Comparison of ENCODE assay signal across 21 cellular contexts in the genomic region with DNA sequence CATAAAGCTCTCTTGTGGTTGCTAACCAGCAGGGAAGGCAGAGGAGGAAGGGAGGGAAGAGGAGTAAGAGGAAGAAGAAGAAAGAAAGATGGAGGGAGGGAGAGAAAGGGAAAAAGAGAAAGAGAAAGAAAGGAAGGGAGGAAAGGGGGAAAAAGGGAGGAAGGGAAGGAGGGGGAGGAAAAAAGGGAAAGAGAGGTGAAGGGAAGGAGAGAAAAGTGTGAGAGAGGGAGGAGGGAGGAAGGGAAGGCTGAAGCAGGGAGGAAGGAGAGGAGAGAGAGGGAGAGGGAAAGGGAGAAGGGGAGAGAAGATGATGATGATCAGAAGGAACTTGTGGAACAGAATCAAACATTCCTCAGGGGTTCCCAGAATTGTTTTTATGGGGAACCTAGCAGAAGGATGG. TPM values are rescaled to one million over a fixed set of nuclear protein-coding genes. Genes with fewer than 3 reads are reported as not detected.
DNase-seq lines count a peak whose midpoint lies in the region; ATAC-seq, FAIRE-seq and TF ChIP-seq lines count a peak whose summit lies in the region.
"Had no signal": no experiment of that assay in that cellular context is flagged by ENCODE, and none has a peak within 500 bp of the region (broad histone marks: within the 10 kb centered on the region; RNA-seq: fewer than 3 reads in every experiment).

No MANE protein-coding gene starts in this region.

- H3K4me3 Mint-ChIP-seq in GM23338 = no peak overlapping the region
- H3K4me3 Mint-ChIP-seq: CD4-positive, CD25-positive, alpha-beta regulatory T cell; CD8-positive, alpha-beta memory T cell; HFFc6 had no signal

- no peaks in the 10 kb centered on the region for H3K9me1 ChIP-seq in endothelial cell of umbilical vein (replicated peaks; ENCODE audit: control insufficient read depth, extremely low read depth, insufficient read depth, low read length)

- BruUV-seq in GM12878 (replicated peaks; lab: Mats Ljungman, UMichigan) = no TSS peak
- BruUV-seq in endothelial cell of umbilical vein (replicated peaks; lab: Mats Ljungman, UMichigan) = no TSS peak

- SMC1A ChIA-PET in GM12878 (lab: Charles Lee; ENCODE audit: uncharacterized antibody, unreplicated experiment) = interaction anchor here (0.7 to 1.6 kb wide), 3 partner anchors 17 to 98 kb away, joined by 3 to 9 read pairs (median 3); no protein-coding TSS in a partner anchor

- H3K9me3 Mint-ChIP-seq in GM23338 = no peaks in the 10 kb centered on the region
- H3K9me3 Mint-ChIP-seq: HFFc6 had no signal

- RAD21 ChIA-PET in GM12878 (lab: Charles Lee; ENCODE audit: unreplicated experiment) = no interaction called here

- peak overlapping the region; percentile 32; the same call in 1 of the 2 replicates for H2AFZ ChIP-seq in GM23338
- no peak overlapping the region for H2AFZ ChIP-seq in GM12878 (ENCODE audit: control insufficient read depth, low read depth, low read length)
- peak overlapping the region; percentile 24 for H2AFZ ChIP-seq in endothelial cell of umbilical vein (ENCODE audit: low read depth, low read length)

- FAIRE-seq in GM12878 (lab: Jason Lieb, UNC) = no peak
- no peak for FAIRE-seq in endothelial cell of umbilical vein (lab: Jason Lieb, UNC)
- FAIRE-seq: D721Med, GM12891, GM18507 had no signal

- H3K36me3 Mint-ChIP-seq in GM23338 (ENCODE audit: low read depth) = no peaks in the 10 kb centered on the region
- H3K36me3 Mint-ChIP-seq: CD4-positive, CD25-positive, alpha-beta regulatory T cell; CD8-positive, alpha-beta memory T cell had no signal

- no peak overlapping the region for H3K4me3 ChIP-seq in GM23338
- H3K4me3 ChIP-seq in HEK293 (ENCODE audit: low read depth, low read length) = no peak overlapping the region
- no peak overlapping the region for H3K4me3 ChIP-seq in GM12878
- no peak overlapping the region for H3K4me3 ChIP-seq in endothelial cell of umbilical vein (replicated peaks in 1 of 3; ENCODE audit: insufficient read depth in 1 of 3, low read depth in 1 of 3, low read length in 3 of 3)

- intact Hi-C loops in GM12878 (cut with micrococcal nuclease; ENCODE audit: unreplicated experiment) = no loop called here
- intact Hi-C loops in endothelial cell of umbilical vein (cut with micrococcal nuclease) = no loop called here

- H3K27ac ChIP-seq in GM23338 (ENCODE audit: low read depth) = no peak overlapping the region
- H3K27ac ChIP-seq in HEK293 (ENCODE audit: extremely low read depth, low read depth, low read length) = no peak overlapping the region
- H3K27ac ChIP-seq in GM12878 (ENCODE audit: control insufficient read depth, insufficient read depth) = no peak overlapping the region
- no peak overlapping the region for H3K27ac ChIP-seq in endothelial cell of umbilical vein (ENCODE audit: insufficient read depth, low read depth, low read length)
- H3K27ac ChIP-seq: C4-2B had no signal

- H3K4me1 ChIP-seq in GM23338 (ENCODE audit: insufficient read depth) = no peaks in the 10 kb centered on the region
- no peaks in the 10 kb centered on the region for H3K4me1 ChIP-seq in HEK293 (ENCODE audit: control insufficient read depth, insufficient read depth, low read length)
- H3K4me1 ChIP-seq in GM12878 (ENCODE audit: control insufficient read depth, insufficient read depth, low read length) = no peaks in the 10 kb centered on the region
- H3K4me1 ChIP-seq in endothelial cell of umbilical vein (ENCODE audit: control insufficient read depth, extremely low read depth, insufficient read depth, low read length) = no peaks in the 10 kb centered on the region

- no peaks in the 10 kb centered on the region for H3K4me1 Mint-ChIP-seq in GM23338
- H3K4me1 Mint-ChIP-seq: CD4-positive, CD25-positive, alpha-beta regulatory T cell; CD8-positive, alpha-beta memory T cell had no signal

- dilution Hi-C loops in endothelial cell of umbilical vein (cut with MboI; ENCODE audit: extremely low pct_ligation_motif_present, low sequenced_read_pairs) = no loop called here

- no peaks in the 10 kb centered on the region for H3K9me3 ChIP-seq in HEK293 (ENCODE audit: control insufficient read depth, insufficient read depth, low read depth, low read length)
- no peaks in the 10 kb centered on the region for H3K9me3 ChIP-seq in GM12878 (replicated peaks; ENCODE audit: control insufficient read depth, insufficient read depth, low read length)
- H3K9me3 ChIP-seq in endothelial cell of umbilical vein (replicated peaks; ENCODE audit: control insufficient read depth, insufficient read depth, low read length) = no peaks in the 10 kb centered on the region

- H3F3A ChIP-seq in GM23338 (replicated peaks; ENCODE audit: low read depth) = no peaks in the 10 kb centered on the region

- no peak for TF ChIP-seq EP300 in GM12878 (IDR thresholded peaks at IDR 0.05; ENCODE audit: borderline replicate concordance in 1 of 2, control insufficient read depth in 1 of 2, low read depth in 2 of 2, low read length in 2 of 2)

- CTCF ChIA-PET in HEK293 (lab: Yijun Ruan, JAX) = interaction anchor here (0.9 kb wide), 2 partner anchors 17 to 120 kb away, joined by 3 to 11 read pairs; no protein-coding TSS in a partner anchor
- CTCF ChIA-PET in GM12878 (lab: Yijun Ruan, JAX) = interaction anchor here (1.4 to 3.2 kb wide), 2 partner anchors 13 to 22 kb away, joined by 3 to 10 read pairs; no protein-coding TSS in a partner anchor
- CTCF ChIA-PET in endothelial cell of umbilical vein (lab: Charles Lee) = interaction anchor here (1.0 to 3.2 kb wide), 5 partner anchors 16 to 107 kb away, joined by 3 to 13 read pairs (median 4); no protein-coding TSS in a partner anchor

- H3K36me3 ChIP-seq in GM23338 (ENCODE audit: insufficient read depth) (no peaks in the 10 kb centered on the region), HEK293 (ENCODE audit: control insufficient read depth in 2 of 2, insufficient read depth in 1 of 2, low read length in 2 of 2) (no peaks in the 10 kb centered on the region), GM12878 (ENCODE audit: control insufficient read depth in 2 of 2, insufficient read depth in 2 of 2, low read length in 1 of 2) (no peaks in the 10 kb centered on the region), endothelial cell of umbilical vein (ENCODE audit: control insufficient read depth in 2 of 2, extremely low read depth in 1 of 2, insufficient read depth in 2 of 2, low read length in 2 of 2) (no peaks in the 10 kb centered on the region)

- H3K27me3 ChIP-seq in GM23338 (ENCODE audit: insufficient read depth) (no peaks in the 10 kb centered on the region), GM12878 (replicated peaks in 1 of 2; ENCODE audit: control insufficient read depth in 2 of 2, insufficient read depth in 2 of 2, low read length in 1 of 2) (no peaks in the 10 kb centered on the region), endothelial cell of umbilical vein (ENCODE audit: control insufficient read depth in 2 of 2, insufficient read depth in 2 of 2, low read length in 2 of 2) (peaks cover 0 to 6% of the 10 kb centered on the region in 2 experiments)

- in situ Hi-C loops in GM12878 (cut with MboI) = no loop called here

- H3K79me2 ChIP-seq in GM23338 (replicated peaks; ENCODE audit: insufficient read depth) (no peaks in the 10 kb centered on the region), GM12878 (ENCODE audit: control insufficient read depth, insufficient read depth, low read length) (no peaks in the 10 kb centered on the region), endothelial cell of umbilical vein (ENCODE audit: control insufficient read depth, insufficient read depth, low read length) (no peaks in the 10 kb centered on the region)

- ATAC-seq in GM23338 (no peak), GM12878 (no peak)

- H4K20me1 ChIP-seq in GM23338 (replicated peaks; ENCODE audit: insufficient read depth) (no peaks in the 10 kb centered on the region), GM12878 (ENCODE audit: control insufficient read depth, insufficient read depth) (no peaks in the 10 kb centered on the region), endothelial cell of umbilical vein (replicated peaks; ENCODE audit: control insufficient read depth, extremely low read depth, insufficient read depth, low read length) (no peaks in the 10 kb centered on the region)

- no peak overlapping the region for H3K27ac Mint-ChIP-seq in GM23338
- H3K27ac Mint-ChIP-seq: CD4-positive, CD25-positive, alpha-beta regulatory T cell; HFFc6 had no signal

- TF ChIP-seq POLR2A in GM12878 (IDR thresholded peaks at IDR 0.05; ENCODE audit: low read depth, low read length) (no peak), endothelial cell of umbilical vein (IDR thresholded peaks at IDR 0.05; ENCODE audit: low read depth, low read length) (no peak)

- TF ChIP-seq RAD21 in GM12878 (IDR thresholded peaks at IDR 0.05; ENCODE audit: insufficient read depth, low read depth, low read length) = no peak

- TF ChIP-seq CTCF in GM23338 (conservative IDR thresholded peaks at IDR 0.05; ENCODE audit: low read depth in 2 of 2) (no peak), HEK293 (tag by site-specific recombination; IDR thresholded peaks at IDR 0.05) (no peak), GM12878 (IDR thresholded peaks at IDR 0.05 in 2 of 3, conservative IDR thresholded peaks at IDR 0.05 in 1 of 3; ENCODE audit: control insufficient read depth in 2 of 3, extremely low read depth in 1 of 3, insufficient read depth in 1 of 3, low read depth in 3 of 3, low read length in 3 of 3) (no peak), endothelial cell of umbilical vein (IDR thresholded peaks at IDR 0.05; ENCODE audit: extremely low read depth in 1 of 2, insufficient read depth in 1 of 2, low read depth in 1 of 2, low read length in 2 of 2) (no peak)

- H3K4me2 ChIP-seq in GM23338 (no peak overlapping the region), GM12878 (ENCODE audit: control insufficient read depth, insufficient read depth) (no peak overlapping the region), endothelial cell of umbilical vein (ENCODE audit: insufficient read depth, low read length) (no peak overlapping the region)

- DNase-seq in GM23338 (ENCODE audit: low spot score) (no peak), GM12878 (ENCODE audit: low read depth, low spot score) (no peak), endothelial cell of umbilical vein (ENCODE audit: low read depth, low spot score) (no peak), C1 segment of cervical spinal cord (lab: John Stamatoyannopoulos, UW) (no peak), SHP77 (lab: John Stamatoyannopoulos, UW) (no peak), NCI-H1694 treated with DMSO at 0.1 percent for 48 hours (lab: John Stamatoyannopoulos, UW) (no peak)
- DNase-seq: CD4-positive, CD25-positive, alpha-beta regulatory T cell; CD8-positive, alpha-beta memory T cell; DMS 273 treated with DMSO at 0.1 percent for 48 hours; DMS79; EL; GDM1; GOT3; H7; HCEC 1CT; HFFc6 had no signal

- H3K9ac ChIP-seq in GM12878 (ENCODE audit: control insufficient read depth, insufficient read depth, low read length) (no peak overlapping the region), endothelial cell of umbilical vein (replicated peaks; ENCODE audit: extremely low read depth, insufficient read depth, low read length) (no peak overlapping the region)

- no peaks in the 10 kb centered on the region for H3K9me2 ChIP-seq in GM23338 (ENCODE audit: insufficient read depth)

- POLR2A ChIA-PET in HEK293 (lab: Yijun Ruan, JAX) = no interaction called here
- POLR2A ChIA-PET in GM12878 (lab: Charles Lee) = interaction anchor here (0.7 to 1.2 kb wide), 2 partner anchors 38 to 120 kb away, joined by 7 to 10 read pairs; no protein-coding TSS in a partner anchor
- POLR2A ChIA-PET in endothelial cell of umbilical vein (lab: Charles Lee) = no interaction called here

- H3K27me3 Mint-ChIP-seq in GM23338 (ENCODE audit: insufficient read depth, low read depth, poor library complexity) = peaks cover 4% of the 10 kb centered on the region
- H3K27me3 Mint-ChIP-seq: CD4-positive, CD25-positive, alpha-beta regulatory T cell had no signal

RNA-seq across cellular contexts. Expression of a gene that starts 57.5 kb away (rescaled TPM):
- 0.54 and 1.5 TPM in 2 replicates for total RNA-seq in GM23338 (2014; rRNA removed; shearing (Covaris generic))
- polyA plus RNA-seq in GM23338 (2016; fragmentation: Nextera tagmentation; extraction: Ambion mirVana) = 1.3 and 1.4 TPM in 2 replicates
- total RNA-seq in GM12878 (2013; cell fraction: nucleolus; rRNA removed) = 10.6 and 14.4 TPM in 2 replicates
- total RNA-seq in GM12878 (2014; rRNA removed) = 8.0 and 8.5 TPM in 2 replicates
- total RNA-seq in GM12878 (2014; rRNA removed; fragmentation: Illumina TruSeq; extraction: Trizol) = 3.1 and 3.9 TPM in 2 replicates
- 40.5 and 40.6 TPM in 2 replicates for total RNA-seq in GM12878 (2021)
- 4.9 TPM for polyA plus RNA-seq in GM12878 (2011; ENCODE audit: low read depth)
- polyA plus RNA-seq in GM12878 (2011; rRNA removed) = 4.7 and 6.8 TPM in 2 replicates
- 9.0 and 15.7 TPM in 2 replicates for polyA plus RNA-seq in GM12878 (2011; cell fraction: cytosol; rRNA removed)
- 32.9 and 42.5 TPM in 2 replicates for polyA plus RNA-seq in GM12878 (2011; cell fraction: nucleus; rRNA removed)
- 11.0 and 15.1 TPM in 2 replicates for polyA plus RNA-seq in GM12878 (2012)
- 6.5 and 14.9 TPM in 2 replicates for polyA plus RNA-seq in GM12878 (2014; fragmentation: Illumina TruSeq; extraction: Trizol)
- polyA plus RNA-seq in GM12878 (2014; fragmentation: Nextera tagmentation; extraction: Ambion mirVana) = 1 to 10 TPM; 2.6 to 6.2 TPM
- polyA plus RNA-seq in GM12878 (2014; rRNA removed) = 16.5 and 21.9 TPM in 2 replicates
- 10 to 100 TPM in 1 of 2 experiments, 1 to 10 TPM in 1; 7.3 to 23.8 TPM for polyA plus RNA-seq in GM12878 (2016; fragmentation: Nextera tagmentation; extraction: Ambion mirVana)
- 4.6 and 11.5 TPM in 2 replicates for polyA minus RNA-seq in GM12878 (2011; rRNA and poly(A)+ RNA removed)
- polyA minus RNA-seq in GM12878 (2011; cell fraction: cytosol; rRNA and poly(A)+ RNA removed) = 18.1 and 22.3 TPM in 2 replicates
- polyA minus RNA-seq in GM12878 (2011; cell fraction: nucleus; rRNA and poly(A)+ RNA removed) = 8.6 and 14.6 TPM in 2 replicates
- 18.6 and 25.7 TPM in 2 replicates for total RNA-seq in endothelial cell of umbilical vein
- 6.3 and 7.0 TPM in 2 replicates for polyA plus RNA-seq in endothelial cell of umbilical vein
- 7.2 and 8.1 TPM in 2 replicates for polyA plus RNA-seq in endothelial cell of umbilical vein (2011; cell fraction: cytosol; rRNA removed)
- 7.6 and 8.5 TPM in 2 replicates for polyA plus RNA-seq in endothelial cell of umbilical vein (2011; cell fraction: nucleus; rRNA removed)
- polyA plus RNA-seq in endothelial cell of umbilical vein (2012) = 7.2 and 10.6 TPM in 2 replicates
- polyA minus RNA-seq in endothelial cell of umbilical vein = 2.6 and 2.7 TPM in 2 replicates
- 0.72 TPM for polyA minus RNA-seq in endothelial cell of umbilical vein (2011; cell fraction: cytosol; rRNA and poly(A)+ RNA removed)
- polyA minus RNA-seq in endothelial cell of umbilical vein (2011; cell fraction: nucleus; rRNA and poly(A)+ RNA removed) = 4.3 and 4.6 TPM in 2 replicates
